In the genomic region with DNA sequence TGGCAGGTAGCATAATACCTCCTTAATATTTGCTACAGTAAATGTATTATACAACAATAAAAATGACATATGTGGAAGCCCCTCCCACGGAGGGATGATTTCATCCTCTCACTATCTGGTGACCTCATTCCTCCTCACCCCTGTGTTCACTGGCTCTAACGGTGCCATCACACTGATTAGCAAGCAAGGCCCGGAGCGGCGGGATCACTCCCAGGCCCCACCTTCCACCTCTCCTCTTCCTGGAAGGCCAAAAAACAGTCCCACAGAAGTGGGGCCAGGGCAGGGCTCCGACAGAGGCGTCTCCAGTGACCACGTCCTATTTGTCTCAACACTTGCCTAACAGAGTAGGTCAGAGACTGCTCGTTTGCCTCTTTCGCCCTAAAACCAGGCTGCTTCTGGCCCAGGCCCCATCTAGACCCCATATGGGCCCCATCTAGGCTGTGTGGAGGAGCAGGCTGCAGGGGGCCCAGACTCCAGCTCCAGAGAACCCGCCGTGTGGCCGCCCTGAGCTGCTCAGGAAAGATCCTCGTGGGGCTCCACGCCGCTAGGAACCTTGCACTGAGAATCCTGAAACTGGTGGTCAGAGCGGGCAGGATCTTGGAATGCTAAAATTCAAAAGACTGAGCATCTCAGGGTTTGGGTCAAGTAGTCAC, we compare ENCODE assay signal across 1 cellular context.
TF ChIP-seq lines count a peak whose summit lies in the region.

No MANE protein-coding gene starts in this region.

TF ChIP-seq in K562, 482 proteins besides CTCF, POLR2A, EP300 and RAD21 (continued from another document and continues in another):
- TF ChIP-seq YBX1 (IDR thresholded peaks at IDR 0.05) (no peak), MECOM (CRISPR knock-in tag; IDR thresholded peaks at IDR 0.05) (0 out of 2 replicates have a peak, but pooled peaks have one; percentile 31), PHB2 (IDR thresholded peaks at IDR 0.05; ENCODE audit: low read depth) (no peak), MCM7 (IDR thresholded peaks at IDR 0.05) (no peak), MYNN (IDR thresholded peaks at IDR 0.05) (peak; percentile 57; the same call in 1 of the 2 replicates), MYNN (CRISPR knock-in tag; IDR thresholded peaks at IDR 0.05) (no peak), RBBP5 (IDR thresholded peaks at IDR 0.05; ENCODE audit: borderline replicate concordance, insufficient read depth, low read length, poor library complexity, severe bottlenecking) (peak; percentile 28), ZNF75A (CRISPR knock-in tag; IDR thresholded peaks at IDR 0.05) (no peak), ZNF316 (IDR thresholded peaks at IDR 0.05) (no peak), SMAD1 (IDR thresholded peaks at IDR 0.05; ENCODE audit: low read depth, low read length, partially characterized antibody) (peak; percentile 34), ZFP36 (IDR thresholded peaks at IDR 0.05; ENCODE audit: low read depth, low read length, partially characterized antibody) (peak; percentile 33), LEF1 (IDR thresholded peaks at IDR 0.05) (no peak), ILK (tag; IDR thresholded peaks at IDR 0.05; ENCODE audit: borderline replicate concordance, low read depth) (no peak), CBX2 (IDR thresholded peaks at IDR 0.05; ENCODE audit: insufficient read depth, low read length, poor library complexity, severe bottlenecking) (no peak), RHOXF2B (CRISPR knock-in tag; conservative IDR thresholded peaks at IDR 0.05) (no peak), ZNF589 (CRISPR knock-in tag; IDR thresholded peaks at IDR 0.05; ENCODE audit: low read depth) (peak; percentile 92), FOXK2 (conservative IDR thresholded peaks at IDR 0.05 in 1 of 2, IDR thresholded peaks at IDR 0.05 in 1 of 2; ENCODE audit: low read depth in 2 of 2) (peak in 1 of 2 experiments; percentile 51; a peak in 2 of 4 replicates), ZKSCAN3 (CRISPR knock-in tag; IDR thresholded peaks at IDR 0.05) (no peak), TAF15 (IDR thresholded peaks at IDR 0.05; ENCODE audit: low read depth, low read length) (no peak)
- TF ChIP-seq, protein P1, sequence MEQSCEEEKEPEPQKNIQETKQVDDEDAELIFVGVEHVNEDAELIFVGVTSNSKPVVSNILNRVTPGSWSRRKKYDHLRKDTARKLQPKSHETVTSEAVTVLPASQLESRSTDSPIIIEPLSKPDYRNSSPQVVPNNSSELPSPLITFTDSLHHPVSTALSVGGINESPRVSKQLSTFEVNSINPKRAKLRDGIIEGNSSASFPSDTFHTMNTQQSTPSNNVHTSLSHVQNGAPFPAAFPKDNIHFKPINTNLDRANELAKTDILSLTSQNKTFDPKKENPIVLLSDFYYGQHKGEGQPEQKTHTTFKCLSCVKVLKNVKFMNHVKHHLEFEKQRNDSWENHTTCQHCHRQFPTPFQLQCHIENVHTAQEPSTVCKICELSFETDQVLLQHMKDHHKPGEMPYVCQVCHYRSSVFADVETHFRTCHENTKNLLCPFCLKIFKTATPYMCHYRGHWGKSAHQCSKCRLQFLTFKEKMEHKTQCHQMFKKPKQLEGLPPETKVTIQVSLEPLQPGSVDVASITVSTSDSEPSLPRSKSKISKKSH (CRISPR knock-in tag; IDR thresholded peaks at IDR 0.05): no peak
- TF ChIP-seq, protein P2, sequence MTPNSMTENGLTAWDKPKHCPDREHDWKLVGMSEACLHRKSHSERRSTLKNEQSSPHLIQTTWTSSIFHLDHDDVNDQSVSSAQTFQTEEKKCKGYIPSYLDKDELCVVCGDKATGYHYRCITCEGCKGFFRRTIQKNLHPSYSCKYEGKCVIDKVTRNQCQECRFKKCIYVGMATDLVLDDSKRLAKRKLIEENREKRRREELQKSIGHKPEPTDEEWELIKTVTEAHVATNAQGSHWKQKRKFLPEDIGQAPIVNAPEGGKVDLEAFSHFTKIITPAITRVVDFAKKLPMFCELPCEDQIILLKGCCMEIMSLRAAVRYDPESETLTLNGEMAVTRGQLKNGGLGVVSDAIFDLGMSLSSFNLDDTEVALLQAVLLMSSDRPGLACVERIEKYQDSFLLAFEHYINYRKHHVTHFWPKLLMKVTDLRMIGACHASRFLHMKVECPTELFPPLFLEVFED (CRISPR knock-in tag; conservative IDR thresholded peaks at IDR 0.05): no peak; the same call in 1 of the 2 replicates
- TF ChIP-seq, protein P3, sequence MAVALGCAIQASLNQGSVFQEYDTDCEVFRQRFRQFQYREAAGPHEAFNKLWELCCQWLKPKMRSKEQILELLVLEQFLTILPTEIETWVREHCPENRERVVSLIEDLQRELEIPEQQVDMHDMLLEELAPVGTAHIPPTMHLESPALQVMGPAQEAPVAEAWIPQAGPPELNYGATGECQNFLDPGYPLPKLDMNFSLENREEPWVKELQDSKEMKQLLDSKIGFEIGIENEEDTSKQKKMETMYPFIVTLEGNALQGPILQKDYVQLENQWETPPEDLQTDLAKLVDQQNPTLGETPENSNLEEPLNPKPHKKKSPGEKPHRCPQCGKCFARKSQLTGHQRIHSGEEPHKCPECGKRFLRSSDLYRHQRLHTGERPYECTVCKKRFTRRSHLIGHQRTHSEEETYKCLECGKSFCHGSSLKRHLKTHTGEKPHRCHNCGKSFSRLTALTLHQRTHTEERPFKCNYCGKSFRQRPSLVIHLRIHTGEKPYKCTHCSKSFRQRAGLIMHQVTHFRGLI (CRISPR knock-in tag; IDR thresholded peaks at IDR 0.05): peak; percentile 47
- TF ChIP-seq, protein P4, sequence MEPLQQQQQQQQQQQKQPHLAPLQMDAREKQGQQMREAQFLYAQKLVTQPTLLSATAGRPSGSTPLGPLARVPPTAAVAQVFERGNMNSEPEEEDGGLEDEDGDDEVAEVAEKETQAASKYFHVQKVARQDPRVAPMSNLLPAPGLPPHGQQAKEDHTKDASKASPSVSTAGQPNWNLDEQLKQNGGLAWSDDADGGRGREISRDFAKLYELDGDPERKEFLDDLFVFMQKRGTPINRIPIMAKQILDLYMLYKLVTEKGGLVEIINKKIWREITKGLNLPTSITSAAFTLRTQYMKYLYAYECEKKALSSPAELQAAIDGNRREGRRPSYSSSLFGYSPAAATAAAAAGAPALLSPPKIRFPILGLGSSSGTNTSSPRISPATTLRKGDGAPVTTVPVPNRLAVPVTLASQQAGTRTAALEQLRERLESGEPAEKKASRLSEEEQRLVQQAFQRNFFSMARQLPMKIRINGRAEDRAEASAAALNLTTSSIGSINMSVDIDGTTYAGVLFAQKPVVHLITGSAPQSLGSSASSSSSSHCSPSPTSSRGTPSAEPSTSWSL (CRISPR knock-in tag; IDR thresholded peaks at IDR 0.05; ENCODE audit: borderline replicate concordance): peak; percentile 74; the same call in 1 of the 2 replicates
- TF ChIP-seq, protein P5, sequence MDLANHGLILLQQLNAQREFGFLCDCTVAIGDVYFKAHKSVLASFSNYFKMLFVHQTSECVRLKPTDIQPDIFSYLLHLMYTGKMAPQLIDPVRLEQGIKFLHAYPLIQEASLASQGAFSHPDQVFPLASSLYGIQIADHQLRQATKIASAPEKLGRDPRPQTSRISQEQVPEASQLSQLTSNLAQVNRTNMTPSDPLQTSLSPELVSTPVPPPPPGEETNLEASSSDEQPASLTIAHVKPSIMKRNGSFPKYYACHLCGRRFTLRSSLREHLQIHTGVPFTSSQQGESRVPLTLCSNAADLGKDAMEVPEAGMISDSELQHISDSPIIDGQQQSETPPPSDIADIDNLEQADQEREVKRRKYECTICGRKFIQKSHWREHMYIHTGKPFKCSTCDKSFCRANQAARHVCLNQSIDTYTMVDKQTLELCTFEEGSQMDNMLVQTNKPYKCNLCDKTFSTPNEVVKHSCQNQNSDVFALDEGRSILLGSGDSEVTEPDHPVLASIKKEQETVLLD (IDR thresholded peaks at IDR 0.05): no peak
- TF ChIP-seq, protein P6, sequence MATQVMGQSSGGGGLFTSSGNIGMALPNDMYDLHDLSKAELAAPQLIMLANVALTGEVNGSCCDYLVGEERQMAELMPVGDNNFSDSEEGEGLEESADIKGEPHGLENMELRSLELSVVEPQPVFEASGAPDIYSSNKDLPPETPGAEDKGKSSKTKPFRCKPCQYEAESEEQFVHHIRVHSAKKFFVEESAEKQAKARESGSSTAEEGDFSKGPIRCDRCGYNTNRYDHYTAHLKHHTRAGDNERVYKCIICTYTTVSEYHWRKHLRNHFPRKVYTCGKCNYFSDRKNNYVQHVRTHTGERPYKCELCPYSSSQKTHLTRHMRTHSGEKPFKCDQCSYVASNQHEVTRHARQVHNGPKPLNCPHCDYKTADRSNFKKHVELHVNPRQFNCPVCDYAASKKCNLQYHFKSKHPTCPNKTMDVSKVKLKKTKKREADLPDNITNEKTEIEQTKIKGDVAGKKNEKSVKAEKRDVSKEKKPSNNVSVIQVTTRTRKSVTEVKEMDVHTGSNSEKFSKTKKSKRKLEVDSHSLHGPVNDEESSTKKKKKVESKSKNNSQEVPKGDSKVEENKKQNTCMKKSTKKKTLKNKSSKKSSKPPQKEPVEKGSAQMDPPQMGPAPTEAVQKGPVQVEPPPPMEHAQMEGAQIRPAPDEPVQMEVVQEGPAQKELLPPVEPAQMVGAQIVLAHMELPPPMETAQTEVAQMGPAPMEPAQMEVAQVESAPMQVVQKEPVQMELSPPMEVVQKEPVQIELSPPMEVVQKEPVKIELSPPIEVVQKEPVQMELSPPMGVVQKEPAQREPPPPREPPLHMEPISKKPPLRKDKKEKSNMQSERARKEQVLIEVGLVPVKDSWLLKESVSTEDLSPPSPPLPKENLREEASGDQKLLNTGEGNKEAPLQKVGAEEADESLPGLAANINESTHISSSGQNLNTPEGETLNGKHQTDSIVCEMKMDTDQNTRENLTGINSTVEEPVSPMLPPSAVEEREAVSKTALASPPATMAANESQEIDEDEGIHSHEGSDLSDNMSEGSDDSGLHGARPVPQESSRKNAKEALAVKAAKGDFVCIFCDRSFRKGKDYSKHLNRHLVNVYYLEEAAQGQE (CRISPR knock-in tag; IDR thresholded peaks at IDR 0.05; ENCODE audit: low read depth): no peak
- TF ChIP-seq, protein P7, sequence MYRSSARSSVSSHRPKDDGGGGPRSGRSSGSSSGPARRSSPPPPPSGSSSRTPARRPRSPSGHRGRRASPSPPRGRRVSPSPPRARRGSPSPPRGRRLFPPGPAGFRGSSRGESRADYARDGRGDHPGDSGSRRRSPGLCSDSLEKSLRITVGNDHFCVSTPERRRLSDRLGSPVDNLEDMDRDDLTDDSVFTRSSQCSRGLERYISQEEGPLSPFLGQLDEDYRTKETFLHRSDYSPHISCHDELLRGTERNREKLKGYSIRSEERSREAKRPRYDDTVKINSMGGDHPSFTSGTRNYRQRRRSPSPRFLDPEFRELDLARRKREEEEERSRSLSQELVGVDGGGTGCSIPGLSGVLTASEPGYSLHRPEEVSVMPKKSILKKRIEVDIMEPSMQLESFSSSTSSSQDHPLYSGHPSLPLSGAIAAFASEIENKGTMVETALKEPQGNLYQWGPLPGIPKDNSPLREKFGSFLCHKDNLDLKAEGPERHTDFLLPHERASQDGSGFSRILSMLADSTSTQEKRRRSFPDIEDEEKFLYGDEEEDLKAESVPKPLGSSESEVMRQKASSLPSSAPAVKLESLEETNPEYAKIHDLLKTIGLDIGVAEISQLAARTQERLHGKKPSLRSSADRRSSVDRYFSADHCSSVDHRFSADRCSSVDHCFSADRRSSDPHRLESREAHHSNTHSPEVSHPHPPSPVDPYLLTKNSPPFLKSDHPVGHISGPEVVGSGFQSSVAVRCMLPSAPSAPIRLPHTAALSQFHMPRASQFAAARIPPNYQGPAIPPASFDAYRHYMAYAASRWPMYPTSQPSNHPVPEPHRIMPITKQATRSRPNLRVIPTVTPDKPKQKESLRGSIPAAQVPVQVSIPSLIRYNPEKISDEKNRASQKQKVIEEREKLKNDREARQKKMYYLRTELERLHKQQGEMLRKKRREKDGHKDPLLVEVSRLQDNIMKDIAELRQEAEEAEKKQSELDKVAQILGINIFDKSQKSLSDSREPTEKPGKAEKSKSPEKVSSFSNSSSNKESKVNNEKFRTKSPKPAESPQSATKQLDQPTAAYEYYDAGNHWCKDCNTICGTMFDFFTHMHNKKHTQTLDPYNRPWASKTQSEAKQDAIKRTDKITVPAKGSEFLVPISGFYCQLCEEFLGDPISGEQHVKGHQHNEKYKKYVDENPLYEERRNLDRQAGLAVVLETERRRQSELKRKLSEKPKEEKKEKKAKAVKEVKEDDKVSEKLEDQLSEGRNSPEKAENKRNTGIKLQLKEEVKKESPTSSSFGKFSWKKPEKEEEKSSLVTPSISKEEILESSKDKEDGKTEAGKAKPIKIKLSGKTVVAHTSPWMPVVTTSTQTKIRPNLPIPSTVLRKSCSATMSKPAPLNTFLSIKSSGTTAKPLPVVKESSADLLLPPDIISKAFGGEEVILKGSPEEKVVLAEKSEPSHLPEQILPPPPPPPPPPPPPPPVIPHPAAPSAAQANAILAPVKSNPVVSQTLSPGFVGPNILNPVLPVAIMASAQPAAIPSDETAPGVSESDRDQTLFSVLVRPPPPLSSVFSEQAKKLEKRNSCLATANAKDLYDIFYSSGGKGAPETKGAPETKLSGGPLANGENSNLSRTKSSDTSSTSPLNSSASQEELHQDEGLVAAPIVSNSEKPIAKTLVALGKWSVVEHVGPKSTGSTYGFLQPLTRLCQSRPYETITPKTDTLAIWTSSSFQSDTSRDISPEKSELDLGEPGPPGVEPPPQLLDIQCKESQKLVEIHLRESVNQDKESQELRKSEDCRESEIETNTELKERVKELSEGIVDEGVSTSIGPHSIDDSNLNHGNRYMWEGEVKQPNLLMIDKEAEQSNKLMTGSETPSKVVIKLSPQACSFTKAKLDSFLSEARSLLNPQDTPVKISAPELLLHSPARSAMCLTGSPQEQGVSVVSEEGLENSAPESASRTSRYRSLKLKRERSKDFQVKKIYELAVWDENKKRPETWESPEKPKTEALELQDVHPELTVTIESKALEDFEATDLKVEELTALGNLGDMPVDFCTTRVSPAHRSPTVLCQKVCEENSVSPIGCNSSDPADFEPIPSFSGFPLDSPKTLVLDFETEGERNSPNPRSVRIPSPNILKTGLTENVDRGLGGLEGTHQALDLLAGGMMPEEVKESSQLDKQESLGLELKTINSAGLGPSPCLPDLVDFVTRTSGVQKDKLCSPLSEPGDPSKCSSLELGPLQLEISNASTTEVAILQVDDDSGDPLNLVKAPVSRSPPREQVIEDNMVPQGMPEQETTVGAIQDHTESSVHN (IDR thresholded peaks at IDR 0.05; ENCODE audit: borderline replicate concordance in 1 of 2, low read depth in 1 of 2): peak in 1 of 2 experiments; percentile 73; a peak in 2 of 4 replicates
- TF ChIP-seq, protein P8, sequence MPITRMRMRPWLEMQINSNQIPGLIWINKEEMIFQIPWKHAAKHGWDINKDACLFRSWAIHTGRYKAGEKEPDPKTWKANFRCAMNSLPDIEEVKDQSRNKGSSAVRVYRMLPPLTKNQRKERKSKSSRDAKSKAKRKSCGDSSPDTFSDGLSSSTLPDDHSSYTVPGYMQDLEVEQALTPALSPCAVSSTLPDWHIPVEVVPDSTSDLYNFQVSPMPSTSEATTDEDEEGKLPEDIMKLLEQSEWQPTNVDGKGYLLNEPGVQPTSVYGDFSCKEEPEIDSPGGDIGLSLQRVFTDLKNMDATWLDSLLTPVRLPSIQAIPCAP (CRISPR knock-in tag; IDR thresholded peaks at IDR 0.05; ENCODE audit: borderline replicate concordance): no peak
